16 cellular contexts compared by ENCODE assay signal in genomic region chr15:98005659-98006058, GRCh38. TPM values are rescaled to one million over a fixed set of nuclear protein-coding genes. Genes with fewer than 3 reads are reported as not detected.
DNase-seq lines count a peak whose midpoint lies in the region; ATAC-seq and TF ChIP-seq lines count a peak whose summit lies in the region.
"Had no signal": no experiment of that assay in that cellular context is flagged by ENCODE, and none has a peak within 500 bp of the region (broad histone marks: within the 10 kb centered on the region; RNA-seq: fewer than 3 reads in every experiment).

No MANE protein-coding gene starts in this region.

- H3K9me3 ChIP-seq in transverse colon = no peaks in the 10 kb centered on the region

- no peak for TF ChIP-seq POLR2A in transverse colon (IDR thresholded peaks at IDR 0.05)

- TF ChIP-seq EP300 in transverse colon (IDR thresholded peaks at IDR 0.05; ENCODE audit: low read depth) = no peak

- H3K27ac ChIP-seq in foreskin keratinocyte = peak overlapping the region; percentile 90
- H3K27ac ChIP-seq in rectal smooth muscle tissue (ENCODE audit: low read depth, low read length) = peak overlapping the region; percentile 55
- peak overlapping the region in 3 of 4 donors; percentile 7 to 52 (median 39) for H3K27ac ChIP-seq in transverse colon
- H3K27ac ChIP-seq: GM23248 had no signal

- H3K4me1 ChIP-seq in foreskin keratinocyte (peaks cover 24% of the 10 kb centered on the region), rectal smooth muscle tissue (ENCODE audit: control insufficient read depth, insufficient read depth, low read length) (peaks cover 27% of the 10 kb centered on the region), transverse colon (peaks cover 0 to 19% (median 12%) of the 10 kb centered on the region in 4 donors)

- 68 to 76% methylated on average over 6 to 9 of the region's 9 CpGs for WGBS in transverse colon (ENCODE audit: low coverage in 1 of 2), 2 donors

- no peak overlapping the region for H3K9ac ChIP-seq in rectal smooth muscle tissue (ENCODE audit: low read length)
- H3K9ac ChIP-seq: GM23248 had no signal

- DNase-seq in foreskin keratinocyte = no peak
- DNase-seq in transverse colon = no peak
- no peak for DNase-seq in NCI-H2171 (lab: John Stamatoyannopoulos, UW)
- DNase-seq in activated naive CD4-positive, alpha-beta T cell treated with anti-CD3 and anti-CD28 coated beads, Interleukin-2, amount 50 U/mL, for 16 hours = no peak
- DNase-seq: C1 segment of cervical spinal cord; Calu3; CD4-positive, alpha-beta memory T cell; COR-L47; DMS53; DMS79 treated with DMSO at 0.1 percent for 48 hours; GF-D8; GM23248; H7; HCEC 1CT had no signal

- ATAC-seq in foreskin keratinocyte = no peak
- ATAC-seq in GM21526 (IDR thresholded peaks at IDR 0.05; ENCODE audit: low FRiP score, unreplicated experiment) = no peak

- H3K27me3 ChIP-seq in foreskin keratinocyte (no peaks in the 10 kb centered on the region), rectal smooth muscle tissue (ENCODE audit: control insufficient read depth, insufficient read depth, low read length) (no peaks in the 10 kb centered on the region), transverse colon (no peaks in the 10 kb centered on the region)

- TF ChIP-seq CTCF in foreskin keratinocyte (conservative IDR thresholded peaks at IDR 0.05) (no peak), transverse colon (IDR thresholded peaks at IDR 0.05) (no peak)

- intact Hi-C loops in transverse colon (cut with DNase I; ENCODE audit: low total_unique reads) = no loop called here

- H3K4me3 ChIP-seq in rectal smooth muscle tissue (ENCODE audit: low read length) (no peak overlapping the region), transverse colon (no peak overlapping the region)
- H3K4me3 ChIP-seq: GM23248 had no signal

- no peaks in the 10 kb centered on the region for H3K36me3 ChIP-seq in rectal smooth muscle tissue (ENCODE audit: control insufficient read depth, insufficient read depth, low read length)
- H3K36me3 ChIP-seq in transverse colon = no peaks in the 10 kb centered on the region

- in situ Hi-C loops in transverse colon (cut with MboI; ENCODE audit: low pct_ligation_motif_present in 1 of 4, low pct_unique_long_range_greater_than_20kb in 1 of 4, low sequenced_read_pairs in 3 of 4) = no loop called here

RNA-seq across cellular contexts. Expression of gene ARRDC4, which starts 45.2 kb away (rescaled TPM):
- total RNA-seq in foreskin keratinocyte (9.0 and 14.0 TPM in 2 replicates), transverse colon (100 to 1,000 TPM in 1 of 4 donors, 10 to 100 TPM in 3; 35.9 to 188 (median 70.7) TPM)
- 3.8 and 4.9 TPM in 2 replicates for polyA plus RNA-seq in foreskin keratinocyte

Comparison
In these comparisons a context has a peak if more than half of its experiments do, and no peak if none do; other contexts are left out.
1. H3K27ac ChIP-seq: peak in every context shown above with its lines; median percentile 90 in foreskin keratinocyte; 55 in rectal smooth muscle tissue; 39 in transverse colon.